ENCODE assay signal across 12 cellular contexts in the genomic region with DNA sequence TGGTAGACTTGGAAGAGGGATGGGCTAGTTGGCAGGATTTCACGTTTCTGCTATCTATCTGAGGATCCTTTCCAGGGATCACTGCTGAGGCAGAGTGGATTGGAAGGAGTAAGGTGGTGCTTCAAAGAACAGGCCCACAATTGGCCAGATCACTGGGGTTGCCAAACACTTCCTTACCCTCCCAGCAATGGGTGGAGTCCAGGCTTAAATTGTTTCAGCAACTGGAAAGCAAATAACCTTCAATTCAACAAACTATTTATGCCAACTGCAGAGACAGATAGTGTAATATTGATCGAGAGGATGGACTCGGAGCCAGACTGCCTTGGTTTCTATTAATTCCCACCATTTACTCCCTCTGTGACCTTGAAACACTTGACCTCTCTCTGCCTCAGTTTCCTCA. TPM values are rescaled to one million over a fixed set of nuclear protein-coding genes. Genes with fewer than 3 reads are reported as not detected.
DNase-seq lines count a peak whose midpoint lies in the region; ATAC-seq and TF ChIP-seq lines count a peak whose summit lies in the region.
"Had no signal": no experiment of that assay in that cellular context is flagged by ENCODE, and none has a peak within 500 bp of the region (broad histone marks: within the 10 kb centered on the region; RNA-seq: fewer than 3 reads in every experiment).

No MANE protein-coding gene starts in this region.

- DNase-seq in AML-193 (lab: John Stamatoyannopoulos, UW): peak; percentile 33 to 37
- no peak for DNase-seq in HL-60 (ENCODE audit: low read depth in 1 of 2, low spot score in 1 of 2)
- DNase-seq in activated naive CD8-positive, alpha-beta T cell treated with anti-CD3 and anti-CD28 coated beads, Interleukin-2, amount 10 ng/mL, durations not matched to agents 7 days and 5 days: no peak
- DNase-seq in nephron progenitor cell: no peak
- no peak for DNase-seq in DMS53 (lab: John Stamatoyannopoulos, UW)
- no peak for DNase-seq in NCI-H345 treated with DMSO at 0.1 percent for 48 hours (lab: John Stamatoyannopoulos, UW; ENCODE audit: unreplicated experiment)
- DNase-seq in Karpas-422: no peak
- DNase-seq: Caco-2, HCEC 1CT, KBM-7 had no signal

- no peaks in the 10 kb centered on the region for H3K27me3 Mint-ChIP-seq in activated naive CD8-positive, alpha-beta T cell treated with anti-CD3 and anti-CD28 coated beads, Interleukin-2, amount 10 ng/mL, durations not matched to agents 7 days and 5 days
- H3K27me3 Mint-ChIP-seq in nephron progenitor cell (ENCODE audit: low read depth, poor library complexity): peaks cover 3% of the 10 kb centered on the region

- H3K4me3 ChIP-seq in HL-60 (replicated peaks; ENCODE audit: insufficient read depth, low read length) (peak overlapping the region; percentile 76), mucosa of rectum (ENCODE audit: low read length in 2 of 2) (peak overlapping the region; percentile 70 to 81), Karpas-422 (ENCODE audit: low read length) (no peak overlapping the region)

- H3K9me2 ChIP-seq in Karpas-422 (replicated peaks; ENCODE audit: insufficient read depth, low read length): no peaks in the 10 kb centered on the region

- H3K27ac Mint-ChIP-seq in activated naive CD8-positive, alpha-beta T cell treated with anti-CD3 and anti-CD28 coated beads, Interleukin-2, amount 10 ng/mL, durations not matched to agents 7 days and 5 days: peak overlapping the region; percentile 99
- H3K27ac Mint-ChIP-seq in nephron progenitor cell: no peak overlapping the region

- TF ChIP-seq CTCF in HL-60 (IDR thresholded peaks at IDR 0.05; ENCODE audit: insufficient read depth, low read length) (no peak), nephron progenitor cell (IDR thresholded peaks at IDR 0.05) (no peak)

- H3K36me3 Mint-ChIP-seq in activated naive CD8-positive, alpha-beta T cell treated with anti-CD3 and anti-CD28 coated beads, Interleukin-2, amount 10 ng/mL, durations not matched to agents 7 days and 5 days: peaks cover 21% of the 10 kb centered on the region
- peaks cover 9% of the 10 kb centered on the region for H3K36me3 Mint-ChIP-seq in nephron progenitor cell (ENCODE audit: low read depth)

- H3K4me3 Mint-ChIP-seq in activated naive CD8-positive, alpha-beta T cell treated with anti-CD3 and anti-CD28 coated beads, Interleukin-2, amount 10 ng/mL, durations not matched to agents 7 days and 5 days: peak overlapping the region; percentile 99
- no peak overlapping the region for H3K4me3 Mint-ChIP-seq in nephron progenitor cell

- H3K9ac ChIP-seq in mucosa of rectum (ENCODE audit: low read depth in 1 of 2, low read length in 2 of 2): no peak overlapping the region
- no peak overlapping the region for H3K9ac ChIP-seq in Karpas-422 (ENCODE audit: low read length)
- H3K9ac ChIP-seq: parathyroid adenoma had no signal

- H3K27me3 ChIP-seq in HL-60 (ENCODE audit: insufficient read depth, poor library complexity, severe bottlenecking) (no peaks in the 10 kb centered on the region), mucosa of rectum (ENCODE audit: control insufficient read depth in 2 of 2, insufficient read depth in 2 of 2, low read length in 2 of 2) (no peaks in the 10 kb centered on the region), Karpas-422 (ENCODE audit: low read length) (no peaks in the 10 kb centered on the region)

- no peak for ATAC-seq in activated naive CD8-positive, alpha-beta T cell treated with anti-CD3 and anti-CD28 coated beads, Interleukin-2, amount 10 ng/mL, durations not matched to agents 7 days and 5 days (ENCODE audit: low read depth)

- H3K9me3 ChIP-seq in mucosa of rectum (ENCODE audit: control insufficient read depth in 2 of 2, low read length in 2 of 2): no peaks in the 10 kb centered on the region
- H3K9me3 ChIP-seq in Karpas-422 (ENCODE audit: low read length): no peaks in the 10 kb centered on the region
- H3K9me3 ChIP-seq: Caco-2 had no signal

- peaks cover 59% of the 10 kb centered on the region for H3K4me1 Mint-ChIP-seq in activated naive CD8-positive, alpha-beta T cell treated with anti-CD3 and anti-CD28 coated beads, Interleukin-2, amount 10 ng/mL, durations not matched to agents 7 days and 5 days
- peaks cover 15% of the 10 kb centered on the region for H3K4me1 Mint-ChIP-seq in nephron progenitor cell

- H3K4me2 ChIP-seq in Karpas-422 (ENCODE audit: low read depth, low read length, poor library complexity, severe bottlenecking): no peak overlapping the region

- H2AFZ ChIP-seq in Karpas-422 (ENCODE audit: low read length): no peak overlapping the region
- H2AFZ ChIP-seq: parathyroid adenoma had no signal

- peaks cover 5 to 6% of the 10 kb centered on the region in 2 donors for H3K36me3 ChIP-seq in mucosa of rectum (ENCODE audit: control insufficient read depth in 2 of 2, insufficient read depth in 2 of 2, low read length in 2 of 2)
- no peaks in the 10 kb centered on the region for H3K36me3 ChIP-seq in Karpas-422 (ENCODE audit: insufficient read depth, low read length)

- no peaks in the 10 kb centered on the region for H3K9me3 Mint-ChIP-seq in activated naive CD8-positive, alpha-beta T cell treated with anti-CD3 and anti-CD28 coated beads, Interleukin-2, amount 10 ng/mL, durations not matched to agents 7 days and 5 days
- H3K9me3 Mint-ChIP-seq in nephron progenitor cell: no peaks in the 10 kb centered on the region

- POLR2A ChIA-PET in activated naive CD8-positive, alpha-beta T cell treated with anti-CD3 and anti-CD28 coated beads, Interleukin-2, amount 10 ng/mL, durations not matched to agents 7 days and 5 days (lab: Charles Lee): interaction anchor here (1.4 to 1.9 kb wide), 2 partner anchors 19 to 78 kb away, joined by 3 to 6 read pairs; no protein-coding TSS in a partner anchor

- H3K79me2 ChIP-seq in Karpas-422 (ENCODE audit: low read length): peaks cover 24% of the 10 kb centered on the region
- H3K79me2 ChIP-seq: parathyroid adenoma had no signal

- no peaks in the 10 kb centered on the region for H4K20me1 ChIP-seq in Karpas-422 (ENCODE audit: insufficient read depth, low read depth, low read length)

- 0 out of 2 replicates have a peak overlapping the region, but pooled peaks have one; percentile 86 for H3K27ac ChIP-seq in HL-60 (replicated peaks)
- peak overlapping the region; percentile 80 to 87 for H3K27ac ChIP-seq in mucosa of rectum (ENCODE audit: low read depth in 2 of 2, low read length in 2 of 2)
- no peak overlapping the region for H3K27ac ChIP-seq in Karpas-422 (ENCODE audit: low read length)

- H3K4me1 ChIP-seq in mucosa of rectum (ENCODE audit: control insufficient read depth in 2 of 2, insufficient read depth in 2 of 2, low read length in 2 of 2): peaks cover 21 to 24% of the 10 kb centered on the region in 2 donors
- H3K4me1 ChIP-seq in Karpas-422 (ENCODE audit: low read length): peaks cover 14% of the 10 kb centered on the region
- H3K4me1 ChIP-seq: Caco-2 had no signal

RNA-seq across cellular contexts. Expression of a gene that starts 2.1 kb away (rescaled TPM):
- 100 to 1,000 TPM; 325 to 330 TPM for total RNA-seq in activated naive CD8-positive, alpha-beta T cell treated with anti-CD3 and anti-CD28 coated beads, Interleukin-2, amount 10 ng/mL, durations not matched to agents 7 days and 5 days
- total RNA-seq in Karpas-422 (2014; rRNA removed; shearing (Covaris generic); ENCODE audit: low replicate concordance): 19.1 and 53.9 TPM in 2 replicates

RNA-seq across cellular contexts. Expression of a gene that starts 8.6 kb away (rescaled TPM):
- 10 to 100 TPM; 73.8 to 74.7 TPM for total RNA-seq in activated naive CD8-positive, alpha-beta T cell treated with anti-CD3 and anti-CD28 coated beads, Interleukin-2, amount 10 ng/mL, durations not matched to agents 7 days and 5 days
- 27.7 and 34.6 TPM in 2 replicates for total RNA-seq in Karpas-422 (2014; rRNA removed; shearing (Covaris generic); ENCODE audit: low replicate concordance)

RNA-seq across cellular contexts. Expression of a gene that starts 18.7 kb away (rescaled TPM):
- total RNA-seq in activated naive CD8-positive, alpha-beta T cell treated with anti-CD3 and anti-CD28 coated beads, Interleukin-2, amount 10 ng/mL, durations not matched to agents 7 days and 5 days: 10 to 100 TPM; 29.4 to 32.2 TPM
- 20.3 and 21.0 TPM in 2 replicates for total RNA-seq in Karpas-422 (2014; rRNA removed; shearing (Covaris generic); ENCODE audit: low replicate concordance)

RNA-seq across cellular contexts. Expression of a gene that starts 27.1 kb away (rescaled TPM):
- under 1 TPM in 1 of 2 experiments, not detected in 1; 0.17 TPM for total RNA-seq in activated naive CD8-positive, alpha-beta T cell treated with anti-CD3 and anti-CD28 coated beads, Interleukin-2, amount 10 ng/mL, durations not matched to agents 7 days and 5 days
- total RNA-seq in Karpas-422 (2014; rRNA removed; shearing (Covaris generic); ENCODE audit: low replicate concordance): not detected in 2 replicates

RNA-seq across cellular contexts. Expression of a gene that starts 27.2 kb away (rescaled TPM):
- total RNA-seq in activated naive CD8-positive, alpha-beta T cell treated with anti-CD3 and anti-CD28 coated beads, Interleukin-2, amount 10 ng/mL, durations not matched to agents 7 days and 5 days: 1 to 10 TPM; 2.7 to 3.0 TPM
- 1.3 and 2.2 TPM in 2 replicates for total RNA-seq in Karpas-422 (2014; rRNA removed; shearing (Covaris generic); ENCODE audit: low replicate concordance)

Comparison
In these comparisons a context has a peak if more than half of its experiments do, and no peak if none do; other contexts are left out.
1. DNase-seq: peak in AML-193 (2 of 2); none in HL-60 (0 of 2), activated naive CD8-positive, alpha-beta T cell treated with anti-CD3 and anti-CD28 coated beads, Interleukin-2, amount 10 ng/mL, durations not matched to agents 7 days and 5 days (single experiment), nephron progenitor cell (single experiment), DMS53 (single experiment), NCI-H345 treated with DMSO at 0.1 percent for 48 hours (single experiment) and Karpas-422 (single experiment).